In genomic region chr12:32897688-32898573, GRCh38 we compare ENCODE assay signal across 10 cellular contexts. TPM values are rescaled to one million over a fixed set of nuclear protein-coding genes. Genes with fewer than 3 reads are reported as not detected.
DNase-seq lines count a peak whose midpoint lies in the region; TF ChIP-seq lines count a peak whose summit lies in the region.
"Had no signal": no experiment of that assay in that cellular context is flagged by ENCODE, and none has a peak within 500 bp of the region (broad histone marks: within the 10 kb centered on the region; RNA-seq: fewer than 3 reads in every experiment).

No MANE protein-coding gene starts in this region.

- H3K36me3 ChIP-seq in esophagus squamous epithelium = no peaks in the 10 kb centered on the region
- H3K36me3 ChIP-seq in ascending aorta = no peaks in the 10 kb centered on the region
- H3K36me3 ChIP-seq: neutrophil had no signal

- peaks cover 9% of the 10 kb centered on the region for H3K4me1 Mint-ChIP-seq in activated CD4-positive, alpha-beta T cell treated with anti-CD3 and anti-CD28 coated beads, Interleukin-2, amount 10 ng/mL, durations not matched to agents 7 days and 5 days
- H3K4me1 Mint-ChIP-seq in progenitor cell of endocrine pancreas (ENCODE audit: low read depth) = peaks cover 66% of the 10 kb centered on the region

- TF ChIP-seq CTCF in esophagus squamous epithelium (IDR thresholded peaks at IDR 0.05) (no peak), progenitor cell of endocrine pancreas (IDR thresholded peaks at IDR 0.05; ENCODE audit: unreplicated experiment) (no peak), ascending aorta (IDR thresholded peaks at IDR 0.05) (no peak)

- peak overlapping the region; percentile 1 for H3K27ac Mint-ChIP-seq in activated CD4-positive, alpha-beta T cell treated with anti-CD3 and anti-CD28 coated beads, Interleukin-2, amount 10 ng/mL, durations not matched to agents 7 days and 5 days
- H3K27ac Mint-ChIP-seq in progenitor cell of endocrine pancreas = peak overlapping the region; percentile 97

- H3K27me3 ChIP-seq in esophagus squamous epithelium (peaks cover 0 to 49% (median 0%) of the 10 kb centered on the region in 4 donors), ascending aorta (peaks cover 4% of the 10 kb centered on the region)
- H3K27me3 ChIP-seq: neutrophil had no signal

- DNase-seq in activated CD4-positive, alpha-beta T cell treated with anti-CD3 and anti-CD28 coated beads, Interleukin-2, amount 10 ng/mL, durations not matched to agents 7 days and 5 days = no peak
- DNase-seq in activated CD4-positive, alpha-beta T cell treated with anti-CD3 and anti-CD28 coated beads for 48 hours = no peak
- DNase-seq in NCI-H748 treated with DMSO at 0.1 percent for 48 hours (lab: John Stamatoyannopoulos, UW) (peak; percentile 78), esophagus squamous epithelium (lab: John Stamatoyannopoulos, UW) (no peak), progenitor cell of endocrine pancreas (ENCODE audit: low spot score, unreplicated experiment) (no peak), ascending aorta (ENCODE audit: low spot score in 2 of 2) (no peak), COLO668 (lab: John Stamatoyannopoulos, UW; ENCODE audit: unreplicated experiment) (no peak)
- DNase-seq in activated CD4-positive, CD25-positive, alpha-beta regulatory T cell (lab: John Stamatoyannopoulos, UW) = no peak
- DNase-seq: NCI-H446 had no signal

- CTCF ChIA-PET in activated CD4-positive, alpha-beta T cell treated with anti-CD3 and anti-CD28 coated beads, Interleukin-2, amount 10 ng/mL, durations not matched to agents 7 days and 5 days (lab: Charles Lee) = interaction anchor here (0.8 kb wide), 1 partner anchor 8 kb away, joined by 3 read pairs; no protein-coding TSS in a partner anchor

- H3K9me3 ChIP-seq in esophagus squamous epithelium = no peaks in the 10 kb centered on the region
- no peaks in the 10 kb centered on the region for H3K9me3 ChIP-seq in ascending aorta
- H3K9me3 ChIP-seq: neutrophil had no signal

- H3K4me1 ChIP-seq in esophagus squamous epithelium (peaks cover 0 to 56% (median 9%) of the 10 kb centered on the region in 3 donors), ascending aorta (peaks cover 0 to 4% of the 10 kb centered on the region in 2 donors)

- H3K27ac ChIP-seq in esophagus squamous epithelium (peak overlapping the region; percentile 40 to 82 (median 77)), ascending aorta (no peak overlapping the region)

- H3K27me3 Mint-ChIP-seq in activated CD4-positive, alpha-beta T cell treated with anti-CD3 and anti-CD28 coated beads, Interleukin-2, amount 10 ng/mL, durations not matched to agents 7 days and 5 days = peaks cover 49% of the 10 kb centered on the region
- no peaks in the 10 kb centered on the region for H3K27me3 Mint-ChIP-seq in progenitor cell of endocrine pancreas

- no peaks in the 10 kb centered on the region for H3K36me3 Mint-ChIP-seq in activated CD4-positive, alpha-beta T cell treated with anti-CD3 and anti-CD28 coated beads, Interleukin-2, amount 10 ng/mL, durations not matched to agents 7 days and 5 days (ENCODE audit: low read depth)
- H3K36me3 Mint-ChIP-seq in progenitor cell of endocrine pancreas (ENCODE audit: insufficient read depth) = no peaks in the 10 kb centered on the region

- no peak overlapping the region for H3K4me3 Mint-ChIP-seq in activated CD4-positive, alpha-beta T cell treated with anti-CD3 and anti-CD28 coated beads, Interleukin-2, amount 10 ng/mL, durations not matched to agents 7 days and 5 days
- H3K4me3 Mint-ChIP-seq in progenitor cell of endocrine pancreas (ENCODE audit: low read depth) = peak overlapping the region; percentile 83

- POLR2A ChIA-PET in activated CD4-positive, alpha-beta T cell treated with anti-CD3 and anti-CD28 coated beads, Interleukin-2, amount 10 ng/mL, durations not matched to agents 7 days and 5 days (lab: Charles Lee) = no interaction called here

- intact Hi-C loops in esophagus squamous epithelium (cut with DNase I) (no loop called here), ascending aorta (cut with DNase I) (no loop called here)

- 59 to 64% methylated on average over 8 to 10 of the region's 10 CpGs for WGBS in esophagus squamous epithelium, 2 donors

- H3K4me3 ChIP-seq in esophagus squamous epithelium = peak overlapping the region in 3 of 4 donors; percentile 46 to 77 (median 71)
- H3K4me3 ChIP-seq in ascending aorta = peak overlapping the region in 1 of 2 donors; percentile 71

- H3K9me3 Mint-ChIP-seq in activated CD4-positive, alpha-beta T cell treated with anti-CD3 and anti-CD28 coated beads, Interleukin-2, amount 10 ng/mL, durations not matched to agents 7 days and 5 days = no peaks in the 10 kb centered on the region
- H3K9me3 Mint-ChIP-seq in progenitor cell of endocrine pancreas (ENCODE audit: low read depth) = no peaks in the 10 kb centered on the region

- no peak for TF ChIP-seq POLR2A in esophagus squamous epithelium (IDR thresholded peaks at IDR 0.05)

RNA-seq across cellular contexts. Expression of gene PKP2, which starts 1.4 kb away (rescaled TPM):
- not detected for total RNA-seq in activated CD4-positive, alpha-beta T cell treated with anti-CD3 and anti-CD28 coated beads, Interleukin-2, amount 10 ng/mL, durations not matched to agents 7 days and 5 days
- total RNA-seq in esophagus squamous epithelium (10 to 100 TPM in 3 of 4 donors, 1 to 10 TPM in 1; 8.5 to 22.5 (median 21.6) TPM), progenitor cell of endocrine pancreas (102 and 103 TPM in 2 replicates), ascending aorta (not detected)

Comparison
In these comparisons a context has a peak if more than half of its experiments do, and no peak if none do; other contexts are left out.
1. H3K27ac ChIP-seq: peak in esophagus squamous epithelium (4 of 4); none in ascending aorta (0 of 2).